ENCODE assay signal across 31 cellular contexts in the genomic region with DNA sequence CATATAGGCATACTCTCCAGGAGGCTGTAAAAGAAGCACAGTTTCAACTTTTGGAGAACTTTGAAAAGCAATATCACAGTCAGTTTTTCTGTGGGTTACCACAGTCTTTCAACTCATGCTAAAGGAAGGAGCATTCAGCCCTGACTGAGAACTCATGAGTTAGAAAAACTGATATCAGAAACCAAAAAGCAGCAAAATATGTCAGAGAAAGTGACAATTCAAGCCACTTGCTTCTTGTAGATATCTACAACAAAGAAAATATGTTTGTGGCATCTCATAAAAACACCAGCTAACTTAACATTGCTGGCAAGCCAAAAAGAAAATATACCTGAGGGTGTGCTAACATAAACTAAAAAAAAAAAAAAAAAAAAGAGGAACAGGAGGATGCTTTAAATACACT. TPM values are rescaled to one million over a fixed set of nuclear protein-coding genes. Genes with fewer than 3 reads are reported as not detected.
"Had no signal": no experiment of that assay in that cellular context is flagged by ENCODE, and none has a peak within 500 bp of the region (broad histone marks: within the 10 kb centered on the region; RNA-seq: fewer than 3 reads in every experiment).

No MANE protein-coding gene starts in this region.

- H3K36me3 ChIP-seq: brain microvascular endothelial cell, breast epithelium, WERI-Rb-1 had no signal

- H3K27ac ChIP-seq: body of pancreas, brain microvascular endothelial cell, breast epithelium, WERI-Rb-1 had no signal

- H3K4me3 ChIP-seq: body of pancreas, breast epithelium had no signal

- ATAC-seq: activated CD4-positive, alpha-beta T cell treated with anti-CD3 and anti-CD28 coated beads for 36 hours; activated CD4-positive, CD25-positive, alpha-beta regulatory T cell treated with anti-CD3 and anti-CD28 coated beads, Interleukin-2, amount 50 U/mL, for 24 hours; activated CD8-positive, alpha-beta memory T cell treated with anti-CD3 and anti-CD28 coated beads, Interleukin-2, amount 10 ng/mL, durations not matched to agents 7 days and 5 days; activated CD8-positive, alpha-beta T cell treated with anti-CD3 and anti-CD28 coated beads, Interleukin-2, amount 10 ng/mL, durations not matched to agents 7 days and 5 days; activated naive CD8-positive, alpha-beta T cell treated with anti-CD3 and anti-CD28 coated beads, Interleukin-2, amount 50 U/mL, for 24 hours; body of pancreas; WTC11 had no signal

- DNase-seq: activated CD4-positive, alpha-beta memory T cell treated with anti-CD3 and anti-CD28 coated beads, Interleukin-2, amount 10 ng/mL, durations not matched to agents 7 days and 5 days; activated CD4-positive, alpha-beta T cell treated with anti-CD3 and anti-CD28 coated beads for 1 hour; activated CD4-positive, alpha-beta T cell treated with anti-CD3 and anti-CD28 coated beads for 36 hours; activated CD4-positive, alpha-beta T cell treated with anti-CD3 and anti-CD28 coated beads for 48 hours; activated CD4-positive, alpha-beta T cell treated with anti-CD3 and anti-CD28 coated beads, Interleukin-2, amount 10 ng/mL, durations not matched to agents 7 days and 5 days; activated CD4-positive, alpha-beta T cell treated with anti-CD3 and anti-CD28 coated beads, Interleukin-2, amount 50 U/mL, for 48 hours; activated CD4-positive, CD25-positive, alpha-beta regulatory T cell; activated CD8-positive, alpha-beta memory T cell treated with anti-CD3 and anti-CD28 coated beads for 24 hours; activated CD8-positive, alpha-beta memory T cell treated with anti-CD3 and anti-CD28 coated beads, Interleukin-2, amount 10 ng/mL, durations not matched to agents 7 days and 5 days; activated CD8-positive, alpha-beta memory T cell treated with anti-CD3 and anti-CD28 coated beads, Interleukin-2, amount 50 U/mL, for 48 hours; activated CD8-positive, alpha-beta T cell treated with anti-CD3 and anti-CD28 coated beads, Interleukin-2, amount 10 ng/mL, durations not matched to agents 7 days and 5 days; activated effector memory CD4-positive, alpha-beta T cell treated with Interleukin-2 at 50 U/mL for 16 hours; activated gamma-delta T cell; activated naive CD4-positive, alpha-beta T cell treated with anti-CD3 and anti-CD28 coated beads, Interleukin-2, amount 10 ng/mL, durations not matched to agents 7 days and 5 days; activated naive CD4-positive, alpha-beta T cell treated with Interleukin-2 at 50 U/mL for 16 hours; activated naive CD8-positive, alpha-beta T cell treated with anti-CD3 and anti-CD28 coated beads, Interleukin-2, amount 10 ng/mL, durations not matched to agents 7 days and 5 days; activated naive CD8-positive, alpha-beta T cell treated with anti-CD3 and anti-CD28 coated beads, Interleukin-2, amount 50 U/mL, for 24 hours; activated T-cell treated with anti-CD3 and anti-CD28 coated beads, Interleukin-2, amount 50 U/mL, for 24 hours; activated T-cell treated with anti-CD3 and anti-CD28 coated beads, Interleukin-2, amount 50 U/mL, for 48 hours; amygdala; aorta; body of pancreas; brain microvascular endothelial cell; central memory CD4-positive, alpha-beta T cell; T-helper 2 cell; T-helper 9 cell; WERI-Rb-1 had no signal

- H3K27me3 ChIP-seq: body of pancreas, brain microvascular endothelial cell, breast epithelium had no signal

- H3K9me3 ChIP-seq: body of pancreas had no signal

- H3K4me1 ChIP-seq: body of pancreas, breast epithelium had no signal

RNA-seq across cellular contexts. Expression of gene PTCHD4, which starts 36.1 kb away (rescaled TPM):
- total RNA-seq: activated CD4-positive, alpha-beta memory T cell treated with anti-CD3 and anti-CD28 coated beads, Interleukin-2, amount 10 ng/mL, durations not matched to agents 7 days and 5 days; activated CD4-positive, alpha-beta T cell treated with anti-CD3 and anti-CD28 coated beads for 36 hours; activated CD4-positive, alpha-beta T cell treated with anti-CD3 and anti-CD28 coated beads, Interleukin-2, amount 10 ng/mL, durations not matched to agents 7 days and 5 days; activated CD8-positive, alpha-beta memory T cell treated with anti-CD3 and anti-CD28 coated beads, Interleukin-2, amount 10 ng/mL, durations not matched to agents 7 days and 5 days; activated CD8-positive, alpha-beta T cell treated with anti-CD3 and anti-CD28 coated beads, Interleukin-2, amount 10 ng/mL, durations not matched to agents 7 days and 5 days; activated naive CD8-positive, alpha-beta T cell treated with anti-CD3 and anti-CD28 coated beads, Interleukin-2, amount 10 ng/mL, durations not matched to agents 7 days and 5 days; activated T-helper 2 cell treated with anti-CD3 and anti-CD28 coated beads, Interferon-gamma antibody, Interleukin-2, Interleukin-4, amounts not matched to agents 10 μg/mL and 5 μg/mL and 100 μg/mL, durations not matched to agents 14 hours and 24 hours and 36 hours had no signal
